9 cellular contexts compared by ENCODE assay signal in genomic region chrX:150873616-150874015, GRCh38. TPM values are rescaled to one million over a fixed set of nuclear protein-coding genes. Genes with fewer than 3 reads are reported as not detected.
DNase-seq lines count a peak whose midpoint lies in the region; ATAC-seq and TF ChIP-seq lines count a peak whose summit lies in the region.
"Had no signal": no experiment of that assay in that cellular context is flagged by ENCODE, and none has a peak within 500 bp of the region (broad histone marks: within the 10 kb centered on the region; RNA-seq: fewer than 3 reads in every experiment).

No MANE protein-coding gene starts in this region.

- peak overlapping the region in 1 of 4 donors; percentile 11 for H3K27ac ChIP-seq in body of pancreas
- H3K27ac ChIP-seq: HL-60 had no signal

- H3K36me3 ChIP-seq in body of pancreas (replicated peaks in 1 of 2; ENCODE audit: insufficient read depth in 1 of 2, low read depth in 2 of 2): no peaks in the 10 kb centered on the region

- TF ChIP-seq CTCF in body of pancreas (IDR thresholded peaks at IDR 0.05): no peak
- no peak for TF ChIP-seq CTCF in glutamatergic neuron (IDR thresholded peaks at IDR 0.05; ENCODE audit: partially characterized antibody, unreplicated experiment)

- no peak for TF ChIP-seq POLR2A in body of pancreas (IDR thresholded peaks at IDR 0.05)

- no peak overlapping the region for H3K4me3 ChIP-seq in body of pancreas

- DNase-seq in activated CD4-positive, alpha-beta T cell treated with anti-CD3 and anti-CD28 coated beads for 48 hours: peak; percentile 9
- no peak for DNase-seq in activated CD4-positive, alpha-beta T cell treated with anti-CD3 and anti-CD28 coated beads, Interleukin-2, amount 10 ng/mL, durations not matched to agents 24 days and 14 days
- DNase-seq in body of pancreas: peak; percentile 14 to 58 (median 22)
- DNase-seq in stimulated activated naive B cell treated with anti-CD40 and anti-IgM and Interleukin-4, amounts not matched to agents 10 μg/mL and 1 μg/mL and 100 μg/mL, for 72 hours: no peak
- no peak for DNase-seq in DMS114 treated with DMSO at 0.1 percent for 48 hours (lab: John Stamatoyannopoulos, UW; ENCODE audit: unreplicated experiment)
- no peak for DNase-seq in HUDEP-2 (lab: John Stamatoyannopoulos, UW; ENCODE audit: unreplicated experiment in 76 of 76)
- DNase-seq in glutamatergic neuron: no peak

- H3K27me3 Mint-ChIP-seq in activated CD4-positive, alpha-beta T cell treated with anti-CD3 and anti-CD28 coated beads, Interleukin-2, amount 10 ng/mL, durations not matched to agents 24 days and 14 days: no peaks in the 10 kb centered on the region
- H3K27me3 Mint-ChIP-seq in stimulated activated naive B cell treated with anti-CD40 and anti-IgM and Interleukin-4, amounts not matched to agents 10 μg/mL and 1 μg/mL and 100 μg/mL, for 72 hours: no peaks in the 10 kb centered on the region
- peaks cover 2% of the 10 kb centered on the region for H3K27me3 Mint-ChIP-seq in glutamatergic neuron (ENCODE audit: unreplicated experiment)

- intact Hi-C loops in activated CD4-positive, alpha-beta T cell treated with anti-CD3 and anti-CD28 coated beads, Interleukin-2, amount 10 ng/mL, durations not matched to agents 24 days and 14 days (cut with micrococcal nuclease): loop anchor here (10.0 kb wide), 1 partner anchor 211 kb away; no protein-coding TSS in a partner anchor
- intact Hi-C loops in body of pancreas (cut with DNase I): no loop called here

- H3K4me3 Mint-ChIP-seq in activated CD4-positive, alpha-beta T cell treated with anti-CD3 and anti-CD28 coated beads, Interleukin-2, amount 10 ng/mL, durations not matched to agents 24 days and 14 days: no peak overlapping the region
- no peak overlapping the region for H3K4me3 Mint-ChIP-seq in stimulated activated naive B cell treated with anti-CD40 and anti-IgM and Interleukin-4, amounts not matched to agents 10 μg/mL and 1 μg/mL and 100 μg/mL, for 72 hours
- no peak overlapping the region for H3K4me3 Mint-ChIP-seq in glutamatergic neuron (ENCODE audit: unreplicated experiment)

- WGBS in body of pancreas, 2 donors: 73 to 86% methylated on average over 1 of the region's 1 CpG

- H3K4me1 Mint-ChIP-seq in activated CD4-positive, alpha-beta T cell treated with anti-CD3 and anti-CD28 coated beads, Interleukin-2, amount 10 ng/mL, durations not matched to agents 24 days and 14 days: peaks cover 24% of the 10 kb centered on the region
- H3K4me1 Mint-ChIP-seq in stimulated activated naive B cell treated with anti-CD40 and anti-IgM and Interleukin-4, amounts not matched to agents 10 μg/mL and 1 μg/mL and 100 μg/mL, for 72 hours: peaks cover 22 to 58% of the 10 kb centered on the region in 2 donors
- peaks cover 9% of the 10 kb centered on the region for H3K4me1 Mint-ChIP-seq in glutamatergic neuron (ENCODE audit: low read depth, unreplicated experiment)

- H3K9me3 ChIP-seq in body of pancreas: no peaks in the 10 kb centered on the region

- no peaks in the 10 kb centered on the region for H3K27me3 ChIP-seq in body of pancreas

- H3K9me3 Mint-ChIP-seq in activated CD4-positive, alpha-beta T cell treated with anti-CD3 and anti-CD28 coated beads, Interleukin-2, amount 10 ng/mL, durations not matched to agents 24 days and 14 days: no peaks in the 10 kb centered on the region
- peaks cover 3 to 8% of the 10 kb centered on the region in 2 donors for H3K9me3 Mint-ChIP-seq in stimulated activated naive B cell treated with anti-CD40 and anti-IgM and Interleukin-4, amounts not matched to agents 10 μg/mL and 1 μg/mL and 100 μg/mL, for 72 hours
- H3K9me3 Mint-ChIP-seq in glutamatergic neuron (ENCODE audit: unreplicated experiment): no peaks in the 10 kb centered on the region

- peaks cover 14% of the 10 kb centered on the region for H3K36me3 Mint-ChIP-seq in activated CD4-positive, alpha-beta T cell treated with anti-CD3 and anti-CD28 coated beads, Interleukin-2, amount 10 ng/mL, durations not matched to agents 24 days and 14 days (ENCODE audit: low read depth)
- peaks cover 11% of the 10 kb centered on the region in 2 donors for H3K36me3 Mint-ChIP-seq in stimulated activated naive B cell treated with anti-CD40 and anti-IgM and Interleukin-4, amounts not matched to agents 10 μg/mL and 1 μg/mL and 100 μg/mL, for 72 hours
- H3K36me3 Mint-ChIP-seq in glutamatergic neuron (ENCODE audit: unreplicated experiment): no peaks in the 10 kb centered on the region

- peaks cover 19% of the 10 kb centered on the region for H3K4me1 ChIP-seq in body of pancreas

- ATAC-seq in HG03175 (IDR thresholded peaks at IDR 0.05; ENCODE audit: unreplicated experiment) (peak; percentile 52), body of pancreas (peak; percentile 40)
- ATAC-seq in stimulated activated naive B cell treated with anti-CD40 and anti-IgM and Interleukin-4, amounts not matched to agents 10 μg/mL and 1 μg/mL and 100 μg/mL, for 72 hours (replicated peaks): peak; percentile 33 to 73

- no peak overlapping the region for H3K27ac Mint-ChIP-seq in activated CD4-positive, alpha-beta T cell treated with anti-CD3 and anti-CD28 coated beads, Interleukin-2, amount 10 ng/mL, durations not matched to agents 24 days and 14 days
- no peak overlapping the region for H3K27ac Mint-ChIP-seq in stimulated activated naive B cell treated with anti-CD40 and anti-IgM and Interleukin-4, amounts not matched to agents 10 μg/mL and 1 μg/mL and 100 μg/mL, for 72 hours
- H3K27ac Mint-ChIP-seq in glutamatergic neuron (ENCODE audit: unreplicated experiment): no peak overlapping the region

RNA-seq across cellular contexts. Expression of gene CD99L2, which starts 24.9 kb away (rescaled TPM):
- total RNA-seq in activated CD4-positive, alpha-beta T cell treated with anti-CD3 and anti-CD28 coated beads, Interleukin-2, amount 10 ng/mL, durations not matched to agents 24 days and 14 days: 8.1 and 10.9 TPM in 2 replicates
- total RNA-seq in body of pancreas: 10 to 100 TPM; 22.1 to 28.7 TPM
- total RNA-seq in glutamatergic neuron (ENCODE audit: unreplicated experiment): 49.9 TPM

Comparison
In these comparisons a context has a peak if more than half of its experiments do, and no peak if none do; other contexts are left out.
1. DNase-seq: peak in activated CD4-positive, alpha-beta T cell treated with anti-CD3 and anti-CD28 coated beads for 48 hours (single experiment) and body of pancreas (4 of 4); none in activated CD4-positive, alpha-beta T cell treated with anti-CD3 and anti-CD28 coated beads, Interleukin-2, amount 10 ng/mL, durations not matched to agents 24 days and 14 days (single experiment), stimulated activated naive B cell treated with anti-CD40 and anti-IgM and Interleukin-4, amounts not matched to agents 10 μg/mL and 1 μg/mL and 100 μg/mL, for 72 hours (single experiment), DMS114 treated with DMSO at 0.1 percent for 48 hours (single experiment), HUDEP-2 (0 of 76) and glutamatergic neuron (single experiment).
2. Peak in every context shown above with its lines, with median percentiles within 50 percentile points of each other: ATAC-seq.